In the genomic region with DNA sequence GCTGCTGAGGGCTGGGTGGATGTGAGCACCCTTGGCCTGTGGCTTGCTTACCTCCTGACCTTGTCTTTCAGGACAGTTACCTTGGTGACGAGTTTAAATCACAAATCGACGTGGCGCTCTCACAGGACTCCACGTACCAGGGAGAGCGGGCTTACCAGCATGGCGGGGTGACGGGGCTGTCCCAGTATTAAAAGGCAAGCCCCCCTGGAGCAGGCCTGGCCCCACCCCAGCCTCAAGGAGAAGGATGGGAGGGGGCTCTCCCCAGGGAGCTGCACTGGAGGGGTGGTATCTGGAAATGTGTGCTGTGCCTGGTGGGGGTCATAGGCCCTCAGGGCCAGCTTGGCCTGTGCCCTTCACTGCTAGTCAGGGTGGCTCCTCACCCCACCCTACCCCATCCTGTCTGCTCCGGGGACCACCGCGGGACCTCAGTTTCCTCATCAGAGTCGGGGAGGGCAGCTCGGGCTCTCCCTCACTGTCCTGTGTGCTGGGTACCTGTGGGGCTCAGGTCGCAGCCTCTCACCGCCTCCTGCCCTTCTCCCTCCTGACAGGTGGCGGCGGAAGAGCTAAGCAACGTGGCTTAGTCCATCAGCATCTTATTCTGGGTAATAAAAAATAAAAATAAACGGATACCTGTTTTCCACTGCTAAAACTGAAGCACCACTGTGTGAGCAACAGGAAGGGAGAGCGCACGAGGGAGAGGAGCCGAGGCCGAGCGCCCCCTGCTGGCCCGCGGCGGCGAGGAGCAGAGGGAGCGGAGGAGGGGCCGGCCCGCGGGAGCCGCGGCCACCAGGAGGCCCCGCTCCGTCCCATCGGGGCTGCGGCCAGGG, we compare ENCODE assay signal across 1 cellular context.
TF ChIP-seq lines count a peak whose summit lies in the region.

No MANE protein-coding gene starts in this region.

TF ChIP-seq in HepG2, 621 proteins besides CTCF, POLR2A, EP300 and RAD21 (continued from another document and continues in another):
- TF ChIP-seq IKZF4 (CRISPR knock-in tag; IDR thresholded peaks at IDR 0.05; ENCODE audit: borderline replicate concordance, low read depth, not compliant biosample characterization) (no peak), MAZ (IDR thresholded peaks at IDR 0.05; ENCODE audit: borderline replicate concordance, low read depth, low read length) (peak; percentile 49; the same call in 1 of the 2 replicates), MAZ (CRISPR knock-in tag; IDR thresholded peaks at IDR 0.05; ENCODE audit: low read depth) (0 out of 2 replicates have a peak, but pooled peaks have one; percentile 8), ZKSCAN1 (IDR thresholded peaks at IDR 0.05; ENCODE audit: low read length) (peak; percentile 91), PHF21A (CRISPR knock-in tag; IDR thresholded peaks at IDR 0.05) (no peak), TBX3 (IDR thresholded peaks at IDR 0.05; ENCODE audit: borderline replicate concordance) (no peak), TEAD3 (CRISPR knock-in tag; optimal IDR thresholded peaks at IDR 0.05; ENCODE audit: borderline replicate concordance) (peak; percentile 20), TMF1 (CRISPR knock-in tag; IDR thresholded peaks at IDR 0.05; ENCODE audit: low read depth) (no peak), ZNF484 (CRISPR knock-in tag; IDR thresholded peaks at IDR 0.05; ENCODE audit: borderline replicate concordance, low read depth) (no peak), HDAC6 (IDR thresholded peaks at IDR 0.05; ENCODE audit: low read depth, low read length) (no peak), MBNL3 (CRISPR knock-in tag; conservative IDR thresholded peaks at IDR 0.05) (no peak), ZNF446 (CRISPR knock-in tag; IDR thresholded peaks at IDR 0.05) (0 out of 2 replicates have a peak, but pooled peaks have one; percentile 35), CCAR2 (optimal IDR thresholded peaks at IDR 0.05; ENCODE audit: low read depth, low read length) (peak; percentile 44), AGO2 (optimal IDR thresholded peaks at IDR 0.05; ENCODE audit: low read depth, low read length) (peak; percentile 89), CEBPG (CRISPR knock-in tag; IDR thresholded peaks at IDR 0.05) (no peak), CC2D1A (CRISPR knock-in tag; IDR thresholded peaks at IDR 0.05) (no peak), ZBTB38 (CRISPR knock-in tag; IDR thresholded peaks at IDR 0.05) (peak; percentile 78), HNRNPUL1 (IDR thresholded peaks at IDR 0.05; ENCODE audit: low read depth, low read length) (no peak), ZNF180 (CRISPR knock-in tag; IDR thresholded peaks at IDR 0.05; ENCODE audit: borderline replicate concordance, low read depth) (no peak), NCOA2 (CRISPR knock-in tag; IDR thresholded peaks at IDR 0.05) (no peak), ZNF768 (CRISPR knock-in tag; IDR thresholded peaks at IDR 0.05) (peak; percentile 53; the same call in 1 of the 2 replicates), ZKSCAN8 (CRISPR knock-in tag; IDR thresholded peaks at IDR 0.05; ENCODE audit: borderline replicate concordance) (0 out of 2 replicates have a peak, but pooled peaks have one; percentile 34), IRF2 (CRISPR knock-in tag; IDR thresholded peaks at IDR 0.05) (no peak), SMC3 (IDR thresholded peaks at IDR 0.05; ENCODE audit: low read length) (peak; percentile 10; the same call in 1 of the 2 replicates)
- TF ChIP-seq, protein P1, sequence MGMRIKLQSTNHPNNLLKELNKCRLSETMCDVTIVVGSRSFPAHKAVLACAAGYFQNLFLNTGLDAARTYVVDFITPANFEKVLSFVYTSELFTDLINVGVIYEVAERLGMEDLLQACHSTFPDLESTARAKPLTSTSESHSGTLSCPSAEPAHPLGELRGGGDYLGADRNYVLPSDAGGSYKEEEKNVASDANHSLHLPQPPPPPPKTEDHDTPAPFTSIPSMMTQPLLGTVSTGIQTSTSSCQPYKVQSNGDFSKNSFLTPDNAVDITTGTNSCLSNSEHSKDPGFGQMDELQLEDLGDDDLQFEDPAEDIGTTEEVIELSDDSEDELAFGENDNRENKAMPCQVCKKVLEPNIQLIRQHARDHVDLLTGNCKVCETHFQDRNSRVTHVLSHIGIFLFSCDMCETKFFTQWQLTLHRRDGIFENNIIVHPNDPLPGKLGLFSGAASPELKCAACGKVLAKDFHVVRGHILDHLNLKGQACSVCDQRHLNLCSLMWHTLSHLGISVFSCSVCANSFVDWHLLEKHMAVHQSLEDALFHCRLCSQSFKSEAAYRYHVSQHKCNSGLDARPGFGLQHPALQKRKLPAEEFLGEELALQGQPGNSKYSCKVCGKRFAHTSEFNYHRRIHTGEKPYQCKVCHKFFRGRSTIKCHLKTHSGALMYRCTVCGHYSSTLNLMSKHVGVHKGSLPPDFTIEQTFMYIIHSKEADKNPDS (CRISPR knock-in tag; IDR thresholded peaks at IDR 0.05) = no peak
- TF ChIP-seq, protein P2, sequence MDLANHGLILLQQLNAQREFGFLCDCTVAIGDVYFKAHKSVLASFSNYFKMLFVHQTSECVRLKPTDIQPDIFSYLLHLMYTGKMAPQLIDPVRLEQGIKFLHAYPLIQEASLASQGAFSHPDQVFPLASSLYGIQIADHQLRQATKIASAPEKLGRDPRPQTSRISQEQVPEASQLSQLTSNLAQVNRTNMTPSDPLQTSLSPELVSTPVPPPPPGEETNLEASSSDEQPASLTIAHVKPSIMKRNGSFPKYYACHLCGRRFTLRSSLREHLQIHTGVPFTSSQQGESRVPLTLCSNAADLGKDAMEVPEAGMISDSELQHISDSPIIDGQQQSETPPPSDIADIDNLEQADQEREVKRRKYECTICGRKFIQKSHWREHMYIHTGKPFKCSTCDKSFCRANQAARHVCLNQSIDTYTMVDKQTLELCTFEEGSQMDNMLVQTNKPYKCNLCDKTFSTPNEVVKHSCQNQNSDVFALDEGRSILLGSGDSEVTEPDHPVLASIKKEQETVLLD (CRISPR knock-in tag; IDR thresholded peaks at IDR 0.05; ENCODE audit: low read depth) = no peak
- TF ChIP-seq, protein P3, sequence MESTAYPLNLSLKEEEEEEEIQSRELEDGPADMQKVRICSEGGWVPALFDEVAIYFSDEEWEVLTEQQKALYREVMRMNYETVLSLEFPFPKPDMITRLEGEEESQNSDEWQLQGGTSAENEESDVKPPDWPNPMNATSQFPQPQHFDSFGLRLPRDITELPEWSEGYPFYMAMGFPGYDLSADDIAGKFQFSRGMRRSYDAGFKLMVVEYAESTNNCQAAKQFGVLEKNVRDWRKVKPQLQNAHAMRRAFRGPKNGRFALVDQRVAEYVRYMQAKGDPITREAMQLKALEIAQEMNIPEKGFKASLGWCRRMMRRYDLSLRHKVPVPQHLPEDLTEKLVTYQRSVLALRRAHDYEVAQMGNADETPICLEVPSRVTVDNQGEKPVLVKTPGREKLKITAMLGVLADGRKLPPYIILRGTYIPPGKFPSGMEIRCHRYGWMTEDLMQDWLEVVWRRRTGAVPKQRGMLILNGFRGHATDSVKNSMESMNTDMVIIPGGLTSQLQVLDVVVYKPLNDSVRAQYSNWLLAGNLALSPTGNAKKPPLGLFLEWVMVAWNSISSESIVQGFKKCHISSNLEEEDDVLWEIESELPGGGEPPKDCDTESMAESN (CRISPR knock-in tag; conservative IDR thresholded peaks at IDR 0.05) = no peak
- TF ChIP-seq, protein P4, sequence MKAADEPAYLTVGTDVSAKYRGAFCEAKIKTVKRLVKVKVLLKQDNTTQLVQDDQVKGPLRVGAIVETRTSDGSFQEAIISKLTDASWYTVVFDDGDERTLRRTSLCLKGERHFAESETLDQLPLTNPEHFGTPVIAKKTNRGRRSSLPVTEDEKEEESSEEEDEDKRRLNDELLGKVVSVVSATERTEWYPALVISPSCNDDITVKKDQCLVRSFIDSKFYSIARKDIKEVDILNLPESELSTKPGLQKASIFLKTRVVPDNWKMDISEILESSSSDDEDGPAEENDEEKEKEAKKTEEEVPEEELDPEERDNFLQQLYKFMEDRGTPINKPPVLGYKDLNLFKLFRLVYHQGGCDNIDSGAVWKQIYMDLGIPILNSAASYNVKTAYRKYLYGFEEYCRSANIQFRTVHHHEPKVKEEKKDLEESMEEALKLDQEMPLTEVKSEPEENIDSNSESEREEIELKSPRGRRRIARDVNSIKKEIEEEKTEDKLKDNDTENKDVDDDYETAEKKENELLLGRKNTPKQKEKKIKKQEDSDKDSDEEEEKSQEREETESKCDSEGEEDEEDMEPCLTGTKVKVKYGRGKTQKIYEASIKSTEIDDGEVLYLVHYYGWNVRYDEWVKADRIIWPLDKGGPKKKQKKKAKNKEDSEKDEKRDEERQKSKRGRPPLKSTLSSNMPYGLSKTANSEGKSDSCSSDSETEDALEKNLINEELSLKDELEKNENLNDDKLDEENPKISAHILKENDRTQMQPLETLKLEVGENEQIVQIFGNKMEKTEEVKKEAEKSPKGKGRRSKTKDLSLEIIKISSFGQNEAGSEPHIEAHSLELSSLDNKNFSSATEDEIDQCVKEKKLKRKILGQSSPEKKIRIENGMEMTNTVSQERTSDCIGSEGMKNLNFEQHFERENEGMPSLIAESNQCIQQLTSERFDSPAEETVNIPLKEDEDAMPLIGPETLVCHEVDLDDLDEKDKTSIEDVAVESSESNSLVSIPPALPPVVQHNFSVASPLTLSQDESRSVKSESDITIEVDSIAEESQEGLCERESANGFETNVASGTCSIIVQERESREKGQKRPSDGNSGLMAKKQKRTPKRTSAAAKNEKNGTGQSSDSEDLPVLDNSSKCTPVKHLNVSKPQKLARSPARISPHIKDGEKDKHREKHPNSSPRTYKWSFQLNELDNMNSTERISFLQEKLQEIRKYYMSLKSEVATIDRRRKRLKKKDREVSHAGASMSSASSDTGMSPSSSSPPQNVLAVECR (CRISPR knock-in tag; IDR thresholded peaks at IDR 0.05; ENCODE audit: borderline replicate concordance) = peak; percentile 12; the same call in 1 of the 2 replicates
- TF ChIP-seq, protein P5, sequence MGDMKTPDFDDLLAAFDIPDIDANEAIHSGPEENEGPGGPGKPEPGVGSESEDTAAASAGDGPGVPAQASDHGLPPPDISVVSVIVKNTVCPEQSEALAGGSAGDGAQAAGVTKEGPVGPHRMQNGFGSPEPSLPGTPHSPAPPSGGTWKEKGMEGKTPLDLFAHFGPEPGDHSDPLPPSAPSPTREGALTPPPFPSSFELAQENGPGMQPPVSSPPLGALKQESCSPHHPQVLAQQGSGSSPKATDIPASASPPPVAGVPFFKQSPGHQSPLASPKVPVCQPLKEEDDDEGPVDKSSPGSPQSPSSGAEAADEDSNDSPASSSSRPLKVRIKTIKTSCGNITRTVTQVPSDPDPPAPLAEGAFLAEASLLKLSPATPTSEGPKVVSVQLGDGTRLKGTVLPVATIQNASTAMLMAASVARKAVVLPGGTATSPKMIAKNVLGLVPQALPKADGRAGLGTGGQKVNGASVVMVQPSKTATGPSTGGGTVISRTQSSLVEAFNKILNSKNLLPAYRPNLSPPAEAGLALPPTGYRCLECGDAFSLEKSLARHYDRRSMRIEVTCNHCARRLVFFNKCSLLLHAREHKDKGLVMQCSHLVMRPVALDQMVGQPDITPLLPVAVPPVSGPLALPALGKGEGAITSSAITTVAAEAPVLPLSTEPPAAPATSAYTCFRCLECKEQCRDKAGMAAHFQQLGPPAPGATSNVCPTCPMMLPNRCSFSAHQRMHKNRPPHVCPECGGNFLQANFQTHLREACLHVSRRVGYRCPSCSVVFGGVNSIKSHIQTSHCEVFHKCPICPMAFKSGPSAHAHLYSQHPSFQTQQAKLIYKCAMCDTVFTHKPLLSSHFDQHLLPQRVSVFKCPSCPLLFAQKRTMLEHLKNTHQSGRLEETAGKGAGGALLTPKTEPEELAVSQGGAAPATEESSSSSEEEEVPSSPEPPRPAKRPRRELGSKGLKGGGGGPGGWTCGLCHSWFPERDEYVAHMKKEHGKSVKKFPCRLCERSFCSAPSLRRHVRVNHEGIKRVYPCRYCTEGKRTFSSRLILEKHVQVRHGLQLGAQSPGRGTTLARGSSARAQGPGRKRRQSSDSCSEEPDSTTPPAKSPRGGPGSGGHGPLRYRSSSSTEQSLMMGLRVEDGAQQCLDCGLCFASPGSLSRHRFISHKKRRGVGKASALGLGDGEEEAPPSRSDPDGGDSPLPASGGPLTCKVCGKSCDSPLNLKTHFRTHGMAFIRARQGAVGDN (CRISPR knock-in tag; IDR thresholded peaks at IDR 0.05) = peak; percentile 68
- TF ChIP-seq, protein P6, sequence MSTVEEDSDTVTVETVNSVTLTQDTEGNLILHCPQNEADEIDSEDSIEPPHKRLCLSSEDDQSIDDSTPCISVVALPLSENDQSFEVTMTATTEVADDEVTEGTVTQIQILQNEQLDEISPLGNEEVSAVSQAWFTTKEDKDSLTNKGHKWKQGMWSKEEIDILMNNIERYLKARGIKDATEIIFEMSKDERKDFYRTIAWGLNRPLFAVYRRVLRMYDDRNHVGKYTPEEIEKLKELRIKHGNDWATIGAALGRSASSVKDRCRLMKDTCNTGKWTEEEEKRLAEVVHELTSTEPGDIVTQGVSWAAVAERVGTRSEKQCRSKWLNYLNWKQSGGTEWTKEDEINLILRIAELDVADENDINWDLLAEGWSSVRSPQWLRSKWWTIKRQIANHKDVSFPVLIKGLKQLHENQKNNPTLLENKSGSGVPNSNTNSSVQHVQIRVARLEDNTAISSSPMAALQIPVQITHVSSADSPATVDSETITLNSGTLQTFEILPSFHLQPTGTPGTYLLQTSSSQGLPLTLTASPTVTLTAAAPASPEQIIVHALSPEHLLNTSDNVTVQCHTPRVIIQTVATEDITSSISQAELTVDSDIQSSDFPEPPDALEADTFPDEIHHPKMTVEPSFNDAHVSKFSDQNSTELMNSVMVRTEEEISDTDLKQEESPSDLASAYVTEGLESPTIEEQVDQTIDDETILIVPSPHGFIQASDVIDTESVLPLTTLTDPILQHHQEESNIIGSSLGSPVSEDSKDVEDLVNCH (CRISPR knock-in tag; IDR thresholded peaks at IDR 0.05) = no peak
